Comparison of ENCODE assay signal across 23 cellular contexts in the genomic region with DNA sequence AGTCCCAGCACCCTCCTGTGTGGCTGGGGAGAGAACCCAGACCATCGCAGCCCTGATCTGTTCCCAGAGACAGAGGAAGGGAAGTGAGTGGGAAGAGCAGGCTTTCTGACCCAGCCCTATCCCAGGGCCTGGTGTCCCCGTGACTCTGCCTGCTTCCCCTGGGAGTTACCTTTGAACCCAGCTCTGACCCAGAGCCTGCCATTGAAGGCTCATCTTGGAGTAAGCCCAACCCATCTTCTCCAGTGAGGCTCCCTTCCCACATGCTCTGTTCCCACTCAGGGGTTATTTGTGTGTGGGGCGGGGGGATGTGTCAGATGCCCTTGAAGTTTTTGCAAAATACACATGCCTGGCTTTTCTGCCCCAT. TPM values are rescaled to one million over a fixed set of nuclear protein-coding genes. Genes with fewer than 3 reads are reported as not detected.
"Had no signal": no experiment of that assay in that cellular context is flagged by ENCODE, and none has a peak within 500 bp of the region (broad histone marks: within the 10 kb centered on the region; RNA-seq: fewer than 3 reads in every experiment).

No MANE protein-coding gene starts in this region.

- H3K27ac ChIP-seq: cardiac muscle cell, colonic mucosa, left ventricle myocardium inferior, neutrophil, tibial nerve, vagina had no signal

- H3K27ac Mint-ChIP-seq: activated CD4-positive, alpha-beta T cell treated with anti-CD3 and anti-CD28 coated beads, Interleukin-2, amount 10 ng/mL, durations not matched to agents 7 days and 5 days; activated T-helper 1 cell treated with anti-CD3 and anti-CD28 coated beads, Interleukin-12 subunit alpha, Interleukin-12 subunit beta, Interleukin-2, Interleukin-4 antibody, amounts not matched to agents 30 ng/mL and 10 ng/mL and 1 ng/mL, durations not matched to agents 14 hours and 24 hours and 36 hours had no signal

- H3K27me3 ChIP-seq: colonic mucosa, vagina had no signal

- H3K4me3 Mint-ChIP-seq: activated CD4-positive, alpha-beta T cell treated with anti-CD3 and anti-CD28 coated beads, Interleukin-2, amount 10 ng/mL, durations not matched to agents 7 days and 5 days; activated T-helper 1 cell treated with anti-CD3 and anti-CD28 coated beads, Interleukin-12 subunit alpha, Interleukin-12 subunit beta, Interleukin-2, Interleukin-4 antibody, amounts not matched to agents 30 ng/mL and 10 ng/mL and 1 ng/mL, durations not matched to agents 14 hours and 24 hours and 36 hours had no signal

- DNase-seq: activated CD4-positive, alpha-beta T cell treated with anti-CD3 and anti-CD28 coated beads, Interleukin-2, amount 10 ng/mL, durations not matched to agents 7 days and 5 days; activated CD4-positive, CD25-positive, alpha-beta regulatory T cell; activated naive CD4-positive, alpha-beta T cell; aorta; colonic mucosa; hippocampal formation; left ventricle myocardium inferior; naive thymus-derived CD8-positive, alpha-beta T cell; posterior cingulate gyrus; stimulated activated CD4-positive, alpha-beta T cell treated with anti-CD3 and anti-CD28 coated beads, Interleukin-15, amount 100 ng/mL, for 24 hours; stimulated activated CD4-positive, alpha-beta T cell treated with anti-CD3 and anti-CD28 coated beads, Interleukin-4, amount 100 ng/mL, for 1 hour; stimulated activated naive CD4-positive, alpha-beta T cell had no signal

- H3K9me3 Mint-ChIP-seq: activated CD4-positive, alpha-beta T cell treated with anti-CD3 and anti-CD28 coated beads, Interleukin-2, amount 10 ng/mL, durations not matched to agents 7 days and 5 days; activated T-helper 1 cell treated with anti-CD3 and anti-CD28 coated beads, Interleukin-12 subunit alpha, Interleukin-12 subunit beta, Interleukin-2, Interleukin-4 antibody, amounts not matched to agents 30 ng/mL and 10 ng/mL and 1 ng/mL, durations not matched to agents 14 hours and 24 hours and 36 hours; naive thymus-derived CD8-positive, alpha-beta T cell had no signal

- ATAC-seq: naive thymus-derived CD8-positive, alpha-beta T cell had no signal

- H3K36me3 Mint-ChIP-seq: naive thymus-derived CD8-positive, alpha-beta T cell had no signal

- FAIRE-seq: endometrium, keratinocyte, TTC549 had no signal

- H3K4me3 ChIP-seq: cardiac muscle cell, colonic mucosa, left ventricle myocardium inferior, tibial nerve, vagina had no signal

- H3K9me3 ChIP-seq: colonic mucosa, left ventricle myocardium inferior, neutrophil, tibial nerve, vagina had no signal

- H3K36me3 ChIP-seq: cardiac muscle cell, colonic mucosa, left ventricle myocardium inferior, neutrophil, tibial nerve, vagina had no signal

RNA-seq across cellular contexts. Expression of gene TMEM63C, which starts 6.0 kb away (rescaled TPM):
- total RNA-seq: tibial nerve had no signal

RNA-seq across cellular contexts. Expression of gene ZDHHC22, which starts 46.0 kb away (rescaled TPM):
- total RNA-seq: activated CD4-positive, alpha-beta T cell treated with anti-CD3 and anti-CD28 coated beads, Interleukin-2, amount 10 ng/mL, durations not matched to agents 7 days and 5 days; activated T-helper 1 cell treated with anti-CD3 and anti-CD28 coated beads, Interleukin-12 subunit alpha, Interleukin-12 subunit beta, Interleukin-2, Interleukin-4 antibody, amounts not matched to agents 30 ng/mL and 10 ng/mL and 1 ng/mL, durations not matched to agents 14 hours and 24 hours and 36 hours; aorta; esophagus mucosa; glomerular endothelial cell; left ventricle myocardium inferior; naive thymus-derived CD8-positive, alpha-beta T cell; T-helper 2 cell treated with Interferon-gamma antibody and Interleukin-4, amounts not matched to agents 100 ng/mL and 5 ng/mL, for 36 hours; tibial nerve; vagina had no signal
- polyA plus RNA-seq: aorta; cardiac muscle cell; keratinocyte; naive thymus-derived CD8-positive, alpha-beta T cell had no signal
